30 cellular contexts compared by ENCODE assay signal in genomic region chr3:123877965-123878364, GRCh38. TPM values are rescaled to one million over a fixed set of nuclear protein-coding genes. Genes with fewer than 3 reads are reported as not detected.
"Had no signal": no experiment of that assay in that cellular context is flagged by ENCODE, and none has a peak within 500 bp of the region (broad histone marks: within the 10 kb centered on the region; RNA-seq: fewer than 3 reads in every experiment).

No MANE protein-coding gene starts in this region.

- H3K27me3 ChIP-seq: brain microvascular endothelial cell, Peyer's patch had no signal

- H3K9me3 ChIP-seq: Peyer's patch had no signal

- H3K4me3 ChIP-seq: Peyer's patch had no signal

- FAIRE-seq: TTC549 had no signal

- H3K4me3 Mint-ChIP-seq: activated CD4-positive, alpha-beta memory T cell treated with anti-CD3 and anti-CD28 coated beads, Interleukin-2, amount 10 ng/mL, durations not matched to agents 7 days and 5 days; activated CD4-positive, alpha-beta T cell treated with anti-CD3 and anti-CD28 coated beads, Interleukin-2, amount 10 ng/mL, durations not matched to agents 7 days and 5 days; activated CD8-positive, alpha-beta memory T cell treated with anti-CD3 and anti-CD28 coated beads, Interleukin-2, amount 10 ng/mL, durations not matched to agents 7 days and 5 days; activated naive CD4-positive, alpha-beta T cell treated with anti-CD3 and anti-CD28 coated beads, Interleukin-2, amount 10 ng/mL, durations not matched to agents 7 days and 5 days; activated naive CD8-positive, alpha-beta T cell; activated naive CD8-positive, alpha-beta T cell treated with anti-CD3 and anti-CD28 coated beads, Interleukin-2, amount 50 U/mL, for 24 hours; T-helper 1 cell treated with Interleukin-12 subunit alpha and Interleukin-12 subunit beta and Interleukin-4 antibody, amounts not matched to agents 30 μg/mL and 1 μg/mL, for 36 hours; T-helper 2 cell treated with Interferon-gamma antibody and Interleukin-4, amounts not matched to agents 5 μg/mL and 100 μg/mL, for 36 hours had no signal

- H3K27ac ChIP-seq: brain microvascular endothelial cell, KMS-11, Peyer's patch had no signal

- H3K36me3 Mint-ChIP-seq: activated CD8-positive, alpha-beta memory T cell treated with anti-CD3 and anti-CD28 coated beads, Interleukin-2, amount 10 ng/mL, durations not matched to agents 7 days and 5 days; activated naive CD4-positive, alpha-beta T cell treated with anti-CD3 and anti-CD28 coated beads, Interleukin-2, amount 10 ng/mL, durations not matched to agents 7 days and 5 days; activated naive CD8-positive, alpha-beta T cell had no signal

- H3K4me1 Mint-ChIP-seq: activated CD4-positive, alpha-beta T cell treated with anti-CD3 and anti-CD28 coated beads, Interleukin-2, amount 10 ng/mL, durations not matched to agents 7 days and 5 days; activated naive CD8-positive, alpha-beta T cell treated with anti-CD3 and anti-CD28 coated beads, Interleukin-2, amount 50 U/mL, for 24 hours had no signal

- DNase-seq: activated CD4-positive, alpha-beta memory T cell treated with anti-CD3 and anti-CD28 coated beads, Interleukin-2, amount 10 ng/mL, durations not matched to agents 7 days and 5 days; activated CD4-positive, alpha-beta T cell treated with anti-CD3 and anti-CD28 coated beads, Interleukin-2, amount 10 ng/mL, durations not matched to agents 7 days and 5 days; activated CD8-positive, alpha-beta memory T cell treated with anti-CD3 and anti-CD28 coated beads for 24 hours; activated CD8-positive, alpha-beta memory T cell treated with anti-CD3 and anti-CD28 coated beads, Interleukin-2, amount 10 ng/mL, durations not matched to agents 7 days and 5 days; activated CD8-positive, alpha-beta memory T cell treated with anti-CD3 and anti-CD28 coated beads, Interleukin-2, amount 50 U/mL, for 48 hours; activated effector memory CD4-positive, alpha-beta T cell treated with Interleukin-2 at 50 U/mL for 16 hours; activated naive CD4-positive, alpha-beta T cell treated with anti-CD3 and anti-CD28 coated beads, Interleukin-2, amount 10 ng/mL, durations not matched to agents 7 days and 5 days; activated naive CD8-positive, alpha-beta T cell treated with anti-CD3 and anti-CD28 coated beads, Interleukin-2, amount 50 U/mL, for 24 hours; activated T-cell treated with anti-CD3 and anti-CD28 coated beads, Interleukin-2, amount 50 U/mL, for 48 hours; anterior cingulate cortex; brain microvascular endothelial cell; MM.1S; MV-4-11; NCI-H1092; NCI-H1417; NCI-H1930; NCI-H2081 treated with DMSO at 0.1 percent for 48 hours; NCI-H345; NCI-H524 treated with DMSO at 0.1 percent for 48 hours; NCI-H748 treated with DMSO at 0.1 percent for 48 hours; NK-92 treated with Interleukin-12 subunit alpha and Interleukin-12 subunit beta, amount 100 ng/mL, for 24 hours; PC-3; Peyer's patch; Right ventricle myocardium superior had no signal

- ATAC-seq: activated CD8-positive, alpha-beta memory T cell treated with anti-CD3 and anti-CD28 coated beads, Interleukin-2, amount 10 ng/mL, durations not matched to agents 7 days and 5 days; activated naive CD8-positive, alpha-beta T cell treated with anti-CD3 and anti-CD28 coated beads, Interleukin-2, amount 50 U/mL, for 24 hours; PC-3 had no signal

- H3K9me3 Mint-ChIP-seq: activated CD4-positive, alpha-beta memory T cell treated with anti-CD3 and anti-CD28 coated beads, Interleukin-2, amount 10 ng/mL, durations not matched to agents 7 days and 5 days; activated CD4-positive, alpha-beta T cell treated with anti-CD3 and anti-CD28 coated beads, Interleukin-2, amount 10 ng/mL, durations not matched to agents 7 days and 5 days; activated naive CD4-positive, alpha-beta T cell treated with anti-CD3 and anti-CD28 coated beads, Interleukin-2, amount 10 ng/mL, durations not matched to agents 7 days and 5 days; activated naive CD8-positive, alpha-beta T cell treated with anti-CD3 and anti-CD28 coated beads, Interleukin-2, amount 50 U/mL, for 24 hours; T-helper 1 cell treated with Interleukin-12 subunit alpha and Interleukin-12 subunit beta and Interleukin-4 antibody, amounts not matched to agents 30 μg/mL and 1 μg/mL, for 36 hours; T-helper 2 cell treated with Interferon-gamma antibody and Interleukin-4, amounts not matched to agents 5 μg/mL and 100 μg/mL, for 36 hours had no signal

- H3K4me1 ChIP-seq: Peyer's patch had no signal

- H3K36me3 ChIP-seq: brain microvascular endothelial cell, Peyer's patch had no signal

- H3K27ac Mint-ChIP-seq: activated CD4-positive, alpha-beta memory T cell treated with anti-CD3 and anti-CD28 coated beads, Interleukin-2, amount 10 ng/mL, durations not matched to agents 7 days and 5 days; activated CD4-positive, alpha-beta T cell treated with anti-CD3 and anti-CD28 coated beads, Interleukin-2, amount 10 ng/mL, durations not matched to agents 7 days and 5 days; activated CD8-positive, alpha-beta memory T cell treated with anti-CD3 and anti-CD28 coated beads, Interleukin-2, amount 10 ng/mL, durations not matched to agents 7 days and 5 days; activated naive CD4-positive, alpha-beta T cell treated with anti-CD3 and anti-CD28 coated beads, Interleukin-2, amount 10 ng/mL, durations not matched to agents 7 days and 5 days; activated naive CD8-positive, alpha-beta T cell; activated naive CD8-positive, alpha-beta T cell treated with anti-CD3 and anti-CD28 coated beads, Interleukin-2, amount 50 U/mL, for 24 hours; T-helper 1 cell treated with Interleukin-12 subunit alpha and Interleukin-12 subunit beta and Interleukin-4 antibody, amounts not matched to agents 30 μg/mL and 1 μg/mL, for 36 hours; T-helper 2 cell treated with Interferon-gamma antibody and Interleukin-4, amounts not matched to agents 5 μg/mL and 100 μg/mL, for 36 hours had no signal

RNA-seq across cellular contexts. Expression of gene MYLK, which starts 6.2 kb away (rescaled TPM):
- total RNA-seq: NCI-H460 had no signal
